ENCODE assay signal across 20 cellular contexts in genomic region chr5:120306331-120306730, GRCh38.
DNase-seq lines count a peak whose midpoint lies in the region; ATAC-seq and TF ChIP-seq lines count a peak whose summit lies in the region.
"Had no signal": no experiment of that assay in that cellular context is flagged by ENCODE, and none has a peak within 500 bp of the region (broad histone marks: within the 10 kb centered on the region; RNA-seq: fewer than 3 reads in every experiment).

No MANE protein-coding gene starts in this region.

- H3K4me1 ChIP-seq in IMR-90 (ENCODE audit: control insufficient read depth, insufficient read depth, low read length): no peaks in the 10 kb centered on the region; the same call in 1 of the 2 replicates
- H3K4me1 ChIP-seq: Caco-2 had no signal

- no peak for ATAC-seq in IMR-90 (ENCODE audit: low read depth)
- no peak for ATAC-seq in left cardiac atrium
- no peak for ATAC-seq in GM18873 (IDR thresholded peaks at IDR 0.05; ENCODE audit: low FRiP score, unreplicated experiment)
- ATAC-seq: HCT116 had no signal

- H3K4me3 ChIP-seq in IMR-90 (ENCODE audit: insufficient read depth, low read depth, low read length) (no peak overlapping the region), fibroblast of mammary gland (ENCODE audit: control insufficient read depth, low read depth, low read length) (no peak overlapping the region)
- H3K4me3 ChIP-seq: PC-9 had no signal

- H3K27ac ChIP-seq in IMR-90 (ENCODE audit: insufficient read depth, low read length): no peak overlapping the region
- H3K27ac ChIP-seq: PC-9 had no signal

- no peaks in the 10 kb centered on the region for H3K79me1 ChIP-seq in IMR-90 (ENCODE audit: low read depth in 1 of 2, low read length in 2 of 2)

- TF ChIP-seq CTCF in IMR-90 (conservative IDR thresholded peaks at IDR 0.05; ENCODE audit: low read depth, low read length): no peak
- TF ChIP-seq CTCF in fibroblast of mammary gland (conservative IDR thresholded peaks at IDR 0.05; ENCODE audit: control insufficient read depth, insufficient read depth, low read depth, low read length): no peak

- no peak overlapping the region for H4K8ac ChIP-seq in IMR-90 (ENCODE audit: low read depth in 2 of 2, low read length in 2 of 2)

- no peak overlapping the region for H3K4me2 ChIP-seq in IMR-90 (ENCODE audit: low read depth, low read length)
- H3K4me2 ChIP-seq: PC-9 had no signal

- H3K9ac ChIP-seq in IMR-90 (ENCODE audit: low read depth, low read length): no peak overlapping the region

- H3K23ac ChIP-seq in IMR-90 (ENCODE audit: low read depth, low read length): no peak overlapping the region

- no peak for TF ChIP-seq POLR2A in IMR-90 (IDR thresholded peaks at IDR 0.05; ENCODE audit: low read depth, low read length)
- no peak for TF ChIP-seq POLR2A in erythroblast (IDR thresholded peaks at IDR 0.05; ENCODE audit: low read length)

- H2BK15ac ChIP-seq in IMR-90 (ENCODE audit: low read depth, low read length): peak overlapping the region; percentile 61; the same call in 1 of the 3 replicates

- POLR2A ChIA-PET in IMR-90 (lab: Charles Lee; ENCODE audit: unreplicated experiment): no interaction called here

- no peaks in the 10 kb centered on the region for H3K9me3 ChIP-seq in IMR-90 (ENCODE audit: control insufficient read depth, insufficient read depth, low read length)
- H3K9me3 ChIP-seq: Caco-2 had no signal

- no peaks in the 10 kb centered on the region for H3K36me3 ChIP-seq in IMR-90 (ENCODE audit: control insufficient read depth, insufficient read depth, low read length)

- no peak overlapping the region for H3K18ac ChIP-seq in IMR-90 (ENCODE audit: low read depth, low read length)

- H3K14ac ChIP-seq in IMR-90 (replicated peaks; ENCODE audit: low read depth, low read length): no peak overlapping the region

- no peak for TF ChIP-seq RAD21 in IMR-90 (IDR thresholded peaks at IDR 0.05; ENCODE audit: low read length)

- no peak overlapping the region for H2AFZ ChIP-seq in IMR-90 (replicated peaks; ENCODE audit: low read length, poor library complexity)
- H2AFZ ChIP-seq: PC-9 had no signal

- H2BK5ac ChIP-seq in IMR-90 (ENCODE audit: low read depth, low read length, poor library complexity, severe bottlenecking): no peak overlapping the region

- no peaks in the 10 kb centered on the region for H4K20me1 ChIP-seq in IMR-90 (ENCODE audit: insufficient read depth, low read length)

- H2AK9ac ChIP-seq in IMR-90 (replicated peaks; ENCODE audit: low read depth, low read length, poor library complexity): no peak overlapping the region

- no peak overlapping the region for H3K56ac ChIP-seq in IMR-90 (ENCODE audit: extremely low read depth, insufficient read depth, low read length)

- 0 out of 2 replicates have a peak, but pooled peaks cover 3% of the 10 kb centered on the region for H3K9me1 ChIP-seq in IMR-90 (ENCODE audit: insufficient read depth, low read length)

- 0 out of 2 replicates have a peak overlapping the region, but pooled peaks have one; percentile 30 for H2BK120ac ChIP-seq in IMR-90 (ENCODE audit: low read depth, low read length)

- no CpG with 5 or more reads among the region's 3 CpGs for WGBS in IMR-90 (ENCODE audit: extremely low coverage in 2 of 2, insufficient read length in 1 of 2), 2 experiments

- no peaks in the 10 kb centered on the region for H3K27me3 ChIP-seq in IMR-90 (ENCODE audit: control insufficient read depth, insufficient read depth, low read length)

- in situ Hi-C loops in IMR-90 (cut with MboI; ENCODE audit: low sequenced_read_pairs): no loop called here

- dilution Hi-C loops in IMR-90 (cut with HindIII; ENCODE audit: low sequenced_read_pairs, unreplicated experiment): no loop called here

- no TSS peak for BruUV-seq in IMR-90 (replicated peaks; lab: Mats Ljungman, UMichigan)

- peak overlapping the region; percentile 43; the same call in 1 of the 2 replicates for H2BK20ac ChIP-seq in IMR-90 (ENCODE audit: low read depth, low read length)

- H3K4ac ChIP-seq in IMR-90 (ENCODE audit: low read depth, low read length): no peak overlapping the region

- H4K5ac ChIP-seq in IMR-90 (ENCODE audit: low read depth, low read length): no peak overlapping the region

- H2AK5ac ChIP-seq in IMR-90 (ENCODE audit: low read depth, low read length): no peak overlapping the region

- CTCF ChIA-PET in IMR-90 (lab: Yijun Ruan, JAX): no interaction called here

- peak; percentile 16 for DNase-seq in IMR-90
- peak; percentile 13 for DNase-seq in SK-N-DZ (ENCODE audit: low spot score)
- DNase-seq in fibroblast of mammary gland (ENCODE audit: low read depth): peak; percentile 75
- DNase-seq in left cardiac atrium: no peak
- no peak for DNase-seq in erythroblast (lab: John Stamatoyannopoulos, UW)
- DNase-seq in NCI-H526 treated with DMSO at 0.1 percent for 48 hours (lab: John Stamatoyannopoulos, UW): no peak
- DNase-seq: Caco-2; CD4-positive, CD25-positive, alpha-beta regulatory T cell; DMS153; KG1; NCI-H1048; NCI-H1436 treated with DMSO at 0.1 percent for 48 hours; NCI-H2029 treated with DMSO at 0.1 percent for 48 hours; NCI-H2171 treated with DMSO at 0.1 percent for 48 hours; NCI-H446 treated with DMSO at 0.1 percent for 48 hours; NCI-H82; PC-9; Right ventricle myocardium superior had no signal

- intact Hi-C loops in IMR-90 (cut with micrococcal nuclease): no loop called here
- intact Hi-C loops in left cardiac atrium (cut with DNase I): no loop called here

- no peak overlapping the region for H4K91ac ChIP-seq in IMR-90 (ENCODE audit: insufficient read depth, low read depth, low read length)

TF ChIP-seq in IMR-90, 13 proteins besides CTCF, POLR2A, EP300 and RAD21:
- TF ChIP-seq BHLHE40 (IDR thresholded peaks at IDR 0.05; ENCODE audit: low read depth, low read length) (no peak), MAZ (IDR thresholded peaks at IDR 0.05; ENCODE audit: borderline replicate concordance, low read depth, low read length) (no peak), NFE2L2 (IDR thresholded peaks at IDR 0.05; ENCODE audit: low read depth, low read length) (no peak), MAFK (IDR thresholded peaks at IDR 0.05; ENCODE audit: low read depth, low read length) (no peak), MXI1 (IDR thresholded peaks at IDR 0.05; ENCODE audit: borderline replicate concordance, low read depth, low read length) (no peak), SMC3 (IDR thresholded peaks at IDR 0.05; ENCODE audit: low read depth, low read length) (no peak), FOS (IDR thresholded peaks at IDR 0.05; ENCODE audit: low read depth, low read length) (no peak), RFX5 (IDR thresholded peaks at IDR 0.05; ENCODE audit: low read depth, low read length) (no peak), ELK1 (IDR thresholded peaks at IDR 0.05; ENCODE audit: borderline replicate concordance, low read depth, low read length) (no peak), CEBPB (IDR thresholded peaks at IDR 0.05; ENCODE audit: low read depth, low read length) (no peak), RCOR1 (IDR thresholded peaks at IDR 0.05; ENCODE audit: insufficient replicate concordance, low read length) (no peak), CHD1 (IDR thresholded peaks at IDR 0.05; ENCODE audit: low read depth, low read length) (no peak)
- TF ChIP-seq, protein P1, sequence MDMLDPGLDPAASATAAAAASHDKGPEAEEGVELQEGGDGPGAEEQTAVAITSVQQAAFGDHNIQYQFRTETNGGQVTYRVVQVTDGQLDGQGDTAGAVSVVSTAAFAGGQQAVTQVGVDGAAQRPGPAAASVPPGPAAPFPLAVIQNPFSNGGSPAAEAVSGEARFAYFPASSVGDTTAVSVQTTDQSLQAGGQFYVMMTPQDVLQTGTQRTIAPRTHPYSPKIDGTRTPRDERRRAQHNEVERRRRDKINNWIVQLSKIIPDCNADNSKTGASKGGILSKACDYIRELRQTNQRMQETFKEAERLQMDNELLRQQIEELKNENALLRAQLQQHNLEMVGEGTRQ (IDR thresholded peaks at IDR 0.05; ENCODE audit: low read depth, low read length): no peak

Comparison
In these comparisons a context has a peak if more than half of its experiments do, and no peak if none do; other contexts are left out.
1. DNase-seq: peak in IMR-90 (single experiment), SK-N-DZ (single experiment) and fibroblast of mammary gland (single experiment); none in left cardiac atrium (single experiment), erythroblast (0 of 2) and NCI-H526 treated with DMSO at 0.1 percent for 48 hours (single experiment).